36 cellular contexts compared by ENCODE assay signal in the genomic region with DNA sequence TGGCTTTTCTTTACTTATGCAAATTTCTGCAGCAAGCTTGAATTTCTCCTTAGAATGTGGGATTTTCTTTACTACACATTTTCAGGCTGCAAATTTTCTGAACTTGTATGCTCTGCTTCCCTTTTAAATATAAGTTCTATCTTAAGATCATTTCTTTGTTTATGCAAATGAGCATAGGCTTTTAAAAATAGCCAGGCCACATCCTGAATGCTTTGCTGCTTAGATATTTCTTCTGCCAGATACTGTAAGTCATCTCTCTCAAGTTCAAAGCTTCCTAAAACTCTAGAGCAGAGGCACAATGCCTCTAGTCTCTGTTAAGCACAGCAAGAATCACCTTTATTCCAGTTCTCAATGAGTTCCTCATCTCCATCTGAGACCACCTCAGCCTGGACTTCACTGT.
"Had no signal": no experiment of that assay in that cellular context is flagged by ENCODE, and none has a peak within 500 bp of the region (broad histone marks: within the 10 kb centered on the region; RNA-seq: fewer than 3 reads in every experiment).

No MANE protein-coding gene starts in this region.

- DNase-seq: Karpas-422, Kasumi-1, MV-4-11, NCI-H1048, NCI-H1092, NCI-H1092 treated with DMSO at 0.1 percent for 48 hours, NCI-H1105, NCI-H1105 treated with DMSO at 0.1 percent for 48 hours, NCI-H1417, NCI-H1417 treated with DMSO at 0.1 percent for 48 hours, NCI-H1436, NCI-H1436 treated with DMSO at 0.1 percent for 48 hours, NCI-H146, NCI-H1694, NCI-H1694 treated with DMSO at 0.1 percent for 48 hours, NCI-H187, NCI-H187 treated with DMSO at 0.1 percent for 48 hours, NCI-H1930, NCI-H2029, NCI-H2029 treated with DMSO at 0.1 percent for 48 hours, NCI-H2081, NCI-H2081 treated with DMSO at 0.1 percent for 48 hours, NCI-H2107, NCI-H2171, NCI-H2171 treated with DMSO at 0.1 percent for 48 hours, NCI-H2227 treated with DMSO at 0.1 percent for 48 hours, NCI-H226, NCI-H345, NCI-H446, NCI-H446 treated with DMSO at 0.1 percent for 48 hours, NCI-H510A, NCI-H510A treated with DMSO at 0.1 percent for 48 hours, NCI-H524, NCI-H524 treated with DMSO at 0.1 percent for 48 hours, NCI-H526 had no signal

- H3K4me3 ChIP-seq: MG63 had no signal

- H3K27me3 ChIP-seq: MG63 had no signal

- H3K36me3 ChIP-seq: MG63 had no signal
